Comparison of ENCODE assay signal across 1 cellular context in the genomic region with DNA sequence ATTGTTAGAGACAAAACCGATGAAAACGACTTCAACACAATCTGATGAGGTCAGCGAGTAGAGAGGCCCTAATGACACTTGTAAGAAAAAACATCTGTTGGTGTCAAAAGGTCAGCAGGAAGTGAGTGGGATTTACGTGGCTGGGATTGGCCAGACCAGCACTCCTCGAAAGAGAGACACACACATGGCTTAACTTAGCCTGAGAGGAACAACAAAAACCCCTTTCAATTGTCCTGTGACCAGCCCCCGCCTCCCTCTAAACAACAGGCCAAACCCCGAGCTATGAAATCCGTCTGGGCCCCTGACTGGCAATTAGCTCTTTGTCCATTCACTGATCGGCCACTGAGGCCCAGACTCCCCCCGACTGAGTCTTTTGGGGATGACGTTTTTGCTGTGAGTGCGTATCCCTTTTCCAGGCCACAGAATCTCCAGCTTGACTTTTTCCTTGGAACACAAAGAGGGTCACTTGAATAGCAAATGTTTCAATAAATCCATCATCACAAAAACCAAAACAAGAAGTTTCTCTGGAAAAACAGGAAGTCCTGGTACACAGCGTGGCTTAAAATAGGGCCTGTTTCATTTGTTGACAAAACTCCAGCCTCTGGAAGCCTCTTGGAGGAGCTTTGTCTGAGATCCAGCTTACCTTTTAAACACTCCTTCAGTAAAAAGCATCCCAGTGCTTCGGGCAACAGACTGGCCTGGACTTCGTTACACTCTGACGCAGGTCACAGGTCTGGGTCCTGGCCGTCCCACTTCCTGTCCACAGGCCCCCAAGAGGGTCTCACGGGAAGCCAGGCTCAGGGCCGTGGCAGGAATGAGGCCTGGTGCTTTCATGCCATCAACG.
TF ChIP-seq lines count a peak whose summit lies in the region.

No MANE protein-coding gene starts in this region.

TF ChIP-seq in IMR-90, 13 proteins besides CTCF, POLR2A, EP300 and RAD21:
- TF ChIP-seq SMC3 (IDR thresholded peaks at IDR 0.05; ENCODE audit: low read depth, low read length) = no peak
- TF ChIP-seq, protein P1, sequence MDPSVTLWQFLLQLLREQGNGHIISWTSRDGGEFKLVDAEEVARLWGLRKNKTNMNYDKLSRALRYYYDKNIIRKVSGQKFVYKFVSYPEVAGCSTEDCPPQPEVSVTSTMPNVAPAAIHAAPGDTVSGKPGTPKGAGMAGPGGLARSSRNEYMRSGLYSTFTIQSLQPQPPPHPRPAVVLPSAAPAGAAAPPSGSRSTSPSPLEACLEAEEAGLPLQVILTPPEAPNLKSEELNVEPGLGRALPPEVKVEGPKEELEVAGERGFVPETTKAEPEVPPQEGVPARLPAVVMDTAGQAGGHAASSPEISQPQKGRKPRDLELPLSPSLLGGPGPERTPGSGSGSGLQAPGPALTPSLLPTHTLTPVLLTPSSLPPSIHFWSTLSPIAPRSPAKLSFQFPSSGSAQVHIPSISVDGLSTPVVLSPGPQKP (IDR thresholded peaks at IDR 0.05; ENCODE audit: borderline replicate concordance, low read depth, low read length) = no peak
- no peak for TF ChIP-seq BHLHE40 (IDR thresholded peaks at IDR 0.05; ENCODE audit: low read depth, low read length)
- TF ChIP-seq MAFK (IDR thresholded peaks at IDR 0.05; ENCODE audit: low read depth, low read length) = peak; percentile 80
